Comparison of ENCODE assay signal across 35 cellular contexts in the genomic region with DNA sequence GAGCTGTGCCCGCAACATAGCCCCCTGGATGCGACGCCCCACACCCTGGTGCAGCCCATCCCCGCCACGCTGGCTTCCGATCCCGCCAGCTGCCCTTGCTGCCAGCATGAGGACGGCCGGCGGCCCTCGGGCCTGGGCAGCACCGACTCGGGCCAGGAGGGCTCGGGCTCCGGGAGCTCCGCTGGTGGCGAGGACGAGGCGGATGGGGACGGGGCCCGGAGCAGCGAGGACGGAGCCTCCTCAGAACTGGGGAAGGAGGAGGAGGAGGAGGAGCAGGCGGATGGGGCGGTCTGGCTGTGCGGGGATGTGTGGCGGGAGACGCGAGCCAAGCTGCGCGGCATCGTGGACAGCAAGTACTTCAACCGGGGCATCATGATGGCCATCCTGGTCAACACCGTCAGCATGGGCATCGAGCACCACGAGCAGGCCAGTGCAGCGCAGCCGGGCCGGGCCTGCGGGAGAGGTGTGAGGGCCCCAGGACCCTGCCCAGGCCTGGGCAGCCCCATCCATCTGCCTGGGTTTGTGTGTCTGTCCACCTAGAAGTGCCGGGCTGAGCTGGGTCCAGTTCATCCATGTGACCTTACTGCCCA.
DNase-seq lines count a peak whose midpoint lies in the region; ATAC-seq and TF ChIP-seq lines count a peak whose summit lies in the region.
"Had no signal": no experiment of that assay in that cellular context is flagged by ENCODE, and none has a peak within 500 bp of the region (broad histone marks: within the 10 kb centered on the region; RNA-seq: fewer than 3 reads in every experiment).

No MANE protein-coding gene starts in this region.

- H3K4me3 ChIP-seq in neuronal stem cell (ENCODE audit: low read length in 2 of 2) (no peak overlapping the region), trophoblast cell (ENCODE audit: low read depth, low read length) (peak overlapping the region; percentile 30)
- H3K4me3 ChIP-seq: A549; BLaER1; BLaER1 treated with 17β-estradiol and CSF1 and Interleukin-3, amounts not matched to agents 10 nM and 100 nM had no signal

- ATAC-seq in GM18861 (IDR thresholded peaks at IDR 0.05; ENCODE audit: unreplicated experiment) (no peak), GM21723 (IDR thresholded peaks at IDR 0.05; ENCODE audit: unreplicated experiment) (no peak)
- ATAC-seq: A549; CD8-positive, alpha-beta T cell had no signal

- CTCF ChIA-PET in activated CD4-positive, alpha-beta memory T cell treated with anti-CD3 and anti-CD28 coated beads, Interleukin-2, amount 10 ng/mL, durations not matched to agents 7 days and 5 days (lab: Charles Lee) = no interaction called here
- CTCF ChIA-PET in activated CD4-positive, alpha-beta memory T cell treated with anti-CD3 and anti-CD28 coated beads for 36 hours (lab: Charles Lee) = no interaction called here

- H2BK12ac ChIP-seq in neuronal stem cell (ENCODE audit: low read length) = peak overlapping the region; percentile 41
- no peak overlapping the region for H2BK12ac ChIP-seq in trophoblast cell (ENCODE audit: low read length)

- H2AK5ac ChIP-seq in neuronal stem cell (ENCODE audit: low read depth, low read length) (peak overlapping the region; percentile 81), trophoblast cell (ENCODE audit: low read length) (no peak overlapping the region)

- H3K79me1 ChIP-seq in neuronal stem cell (ENCODE audit: low read depth, low read length) (peaks cover 2% of the 10 kb centered on the region), trophoblast cell (ENCODE audit: low read length) (no peaks in the 10 kb centered on the region)

- DNase-seq in activated CD4-positive, alpha-beta memory T cell treated with anti-CD3 and anti-CD28 coated beads, Interleukin-2, amount 10 ng/mL, durations not matched to agents 7 days and 5 days = no peak
- no peak for DNase-seq in activated CD4-positive, alpha-beta memory T cell treated with anti-CD3 and anti-CD28 coated beads for 36 hours
- DNase-seq in nephron progenitor cell (no peak), neuronal stem cell (ENCODE audit: low spot score) (no peak), trophoblast cell (no peak), DMS53 treated with DMSO at 0.1 percent for 48 hours (lab: John Stamatoyannopoulos, UW; ENCODE audit: unreplicated experiment) (no peak)
- DNase-seq: 8988T; ACHN; AML-193; BE2C; C1 segment of cervical spinal cord; Caco-2; Calu3; CD4-positive, alpha-beta T cell; CD4-positive, CD25-positive, alpha-beta regulatory T cell; CD8-positive, alpha-beta memory T cell; CD8-positive, alpha-beta T cell; COR-L47; DMS 273 treated with DMSO at 0.1 percent for 48 hours; DMS153; DMS53; DMS79; DMS79 treated with DMSO at 0.1 percent for 48 hours; DND-41; EL had no signal

- H3K14ac ChIP-seq in neuronal stem cell (ENCODE audit: low read length) (peak overlapping the region; percentile 89), trophoblast cell (ENCODE audit: low read length) (no peak overlapping the region)

- no peaks in the 10 kb centered on the region for H3K9me3 Mint-ChIP-seq in activated CD4-positive, alpha-beta memory T cell treated with anti-CD3 and anti-CD28 coated beads, Interleukin-2, amount 10 ng/mL, durations not matched to agents 7 days and 5 days
- H3K9me3 Mint-ChIP-seq in activated CD4-positive, alpha-beta memory T cell treated with anti-CD3 and anti-CD28 coated beads for 36 hours = no peaks in the 10 kb centered on the region
- no peaks in the 10 kb centered on the region for H3K9me3 Mint-ChIP-seq in nephron progenitor cell
- H3K9me3 Mint-ChIP-seq: CD4-positive, alpha-beta T cell; CD4-positive, CD25-positive, alpha-beta regulatory T cell; CD8-positive, alpha-beta memory T cell; CD8-positive, alpha-beta T cell had no signal

- H3K27ac Mint-ChIP-seq in activated CD4-positive, alpha-beta memory T cell treated with anti-CD3 and anti-CD28 coated beads, Interleukin-2, amount 10 ng/mL, durations not matched to agents 7 days and 5 days = peak overlapping the region; percentile 31
- H3K27ac Mint-ChIP-seq in activated CD4-positive, alpha-beta memory T cell treated with anti-CD3 and anti-CD28 coated beads for 36 hours = no peak overlapping the region
- H3K27ac Mint-ChIP-seq in nephron progenitor cell = no peak overlapping the region
- H3K27ac Mint-ChIP-seq: B cell; CD14-positive monocyte; CD4-positive, alpha-beta T cell; CD4-positive, CD25-positive, alpha-beta regulatory T cell; CD8-positive, alpha-beta memory T cell; CD8-positive, alpha-beta T cell had no signal

- H3K4ac ChIP-seq in neuronal stem cell (ENCODE audit: low read length) (peak overlapping the region; percentile 53), trophoblast cell (ENCODE audit: low read depth, low read length) (no peak overlapping the region)

- H3K23ac ChIP-seq in neuronal stem cell (ENCODE audit: low read depth, low read length, poor library complexity) (peak overlapping the region; percentile 45), trophoblast cell (ENCODE audit: low read length) (no peak overlapping the region)

- H4K91ac ChIP-seq in neuronal stem cell (ENCODE audit: low read depth, low read length, poor library complexity) = peak overlapping the region; percentile 92
- no peak overlapping the region for H4K91ac ChIP-seq in trophoblast cell (ENCODE audit: low read depth, low read length)

- no peaks in the 10 kb centered on the region for H3K36me3 ChIP-seq in neuronal stem cell (replicated peaks in 1 of 2; ENCODE audit: control insufficient read depth in 2 of 2, insufficient read depth in 2 of 2, low read length in 2 of 2)
- H3K36me3 ChIP-seq in trophoblast cell (ENCODE audit: control insufficient read depth in 1 of 2, insufficient read depth in 2 of 2, low read length in 2 of 2) = no peaks in the 10 kb centered on the region
- H3K36me3 ChIP-seq: BE2C; BLaER1; BLaER1 treated with 17β-estradiol and CSF1 and Interleukin-3, amounts not matched to agents 10 nM and 100 nM had no signal

- H3K9ac ChIP-seq in neuronal stem cell (ENCODE audit: low read depth, low read length, poor library complexity) = peak overlapping the region; percentile 44
- H3K9ac ChIP-seq in trophoblast cell (ENCODE audit: low read length) = no peak overlapping the region
- H3K9ac ChIP-seq: BLaER1 had no signal

- intact Hi-C loops in activated CD4-positive, alpha-beta memory T cell treated with anti-CD3 and anti-CD28 coated beads for 36 hours (cut with micrococcal nuclease) = no loop called here

- no CpG with 5 or more reads among the region's 41 CpGs for WGBS in neuronal stem cell (ENCODE audit: extremely low coverage in 2 of 2, insufficient read length in 2 of 2, insufficient replicate concordance in 1 of 2), 2 donors
- WGBS in trophoblast cell (ENCODE audit: extremely low coverage, insufficient coverage, insufficient read length) = no CpG with 5 or more reads among the region's 41 CpGs

- H4K12ac ChIP-seq in trophoblast cell (ENCODE audit: low read depth, low read length) = no peak overlapping the region

- H3K4me2 ChIP-seq in neuronal stem cell (ENCODE audit: insufficient read depth, low read length, poor library complexity, severe bottlenecking) (no peak overlapping the region), trophoblast cell (ENCODE audit: low read length) (no peak overlapping the region)
- H3K4me2 ChIP-seq: A549 had no signal

- H2AFZ ChIP-seq in neuronal stem cell (ENCODE audit: low read length) (no peak overlapping the region), trophoblast cell (ENCODE audit: insufficient read depth, low read length, poor library complexity) (no peak overlapping the region)

- no peaks in the 10 kb centered on the region for H3K79me2 ChIP-seq in trophoblast cell (ENCODE audit: control insufficient read depth, insufficient read depth, low read length, poor library complexity)

- H3K4me1 Mint-ChIP-seq in activated CD4-positive, alpha-beta memory T cell treated with anti-CD3 and anti-CD28 coated beads, Interleukin-2, amount 10 ng/mL, durations not matched to agents 7 days and 5 days = no peaks in the 10 kb centered on the region
- H3K4me1 Mint-ChIP-seq in activated CD4-positive, alpha-beta memory T cell treated with anti-CD3 and anti-CD28 coated beads for 36 hours (ENCODE audit: low read depth) = no peaks in the 10 kb centered on the region
- H3K4me1 Mint-ChIP-seq in nephron progenitor cell = peaks cover 66% of the 10 kb centered on the region
- H3K4me1 Mint-ChIP-seq: B cell, CD14-positive monocyte had no signal

- H3K27ac ChIP-seq in neuronal stem cell (replicated peaks; ENCODE audit: low read length) = no peak overlapping the region
- no peak overlapping the region for H3K27ac ChIP-seq in trophoblast cell (ENCODE audit: low read depth, low read length)
- H3K27ac ChIP-seq: 22Rv1; A549; BLaER1 treated with 17β-estradiol and CSF1 and Interleukin-3, amounts not matched to agents 10 nM and 100 nM; C4-2B had no signal

- no peak overlapping the region for H3K4me3 Mint-ChIP-seq in activated CD4-positive, alpha-beta memory T cell treated with anti-CD3 and anti-CD28 coated beads, Interleukin-2, amount 10 ng/mL, durations not matched to agents 7 days and 5 days
- no peak overlapping the region for H3K4me3 Mint-ChIP-seq in activated CD4-positive, alpha-beta memory T cell treated with anti-CD3 and anti-CD28 coated beads for 36 hours
- H3K4me3 Mint-ChIP-seq in nephron progenitor cell = peak overlapping the region; percentile 7
- H3K4me3 Mint-ChIP-seq: B cell; CD14-positive monocyte; CD4-positive, alpha-beta T cell; CD8-positive, alpha-beta memory T cell; CD8-positive, alpha-beta T cell had no signal

- no peak overlapping the region for H4K8ac ChIP-seq in neuronal stem cell (ENCODE audit: low read depth, low read length)
- no peak overlapping the region for H4K8ac ChIP-seq in trophoblast cell (ENCODE audit: low read depth, low read length)

- H3K27me3 ChIP-seq in neuronal stem cell (ENCODE audit: control insufficient read depth in 3 of 3, insufficient read depth in 3 of 3, low read depth in 1 of 3, low read length in 3 of 3) (peaks cover 0 to 31% (median 0%) of the 10 kb centered on the region in 3 experiments), trophoblast cell (ENCODE audit: insufficient read depth, low read length) (no peaks in the 10 kb centered on the region)
- H3K27me3 ChIP-seq: BE2C; BLaER1; BLaER1 treated with 17β-estradiol and CSF1 and Interleukin-3, amounts not matched to agents 10 nM and 100 nM had no signal

- H2BK120ac ChIP-seq in neuronal stem cell (ENCODE audit: low read depth, low read length) = no peak overlapping the region
- no peak overlapping the region for H2BK120ac ChIP-seq in trophoblast cell (ENCODE audit: insufficient read depth, low read length, poor library complexity)

- H2BK5ac ChIP-seq in neuronal stem cell (ENCODE audit: low read length) = peak overlapping the region; percentile 82
- H2BK5ac ChIP-seq in trophoblast cell (ENCODE audit: low read depth, low read length, poor library complexity) = no peak overlapping the region

- POLR2A ChIA-PET in activated CD4-positive, alpha-beta memory T cell treated with anti-CD3 and anti-CD28 coated beads, Interleukin-2, amount 10 ng/mL, durations not matched to agents 7 days and 5 days (lab: Charles Lee) = no interaction called here
- POLR2A ChIA-PET in activated CD4-positive, alpha-beta memory T cell treated with anti-CD3 and anti-CD28 coated beads for 36 hours (lab: Charles Lee) = no interaction called here

- no peak for TF ChIP-seq CTCF in nephron progenitor cell (IDR thresholded peaks at IDR 0.05)

- H3K18ac ChIP-seq in neuronal stem cell (ENCODE audit: low read length) (peak overlapping the region; percentile 58), trophoblast cell (ENCODE audit: low read length) (no peak overlapping the region)

- peak overlapping the region; percentile 81 for H2BK15ac ChIP-seq in neuronal stem cell (ENCODE audit: low read length)

- no peaks in the 10 kb centered on the region for H3K36me3 Mint-ChIP-seq in activated CD4-positive, alpha-beta memory T cell treated with anti-CD3 and anti-CD28 coated beads, Interleukin-2, amount 10 ng/mL, durations not matched to agents 7 days and 5 days (ENCODE audit: low read depth)
- H3K36me3 Mint-ChIP-seq in activated CD4-positive, alpha-beta memory T cell treated with anti-CD3 and anti-CD28 coated beads for 36 hours = no peaks in the 10 kb centered on the region
- H3K36me3 Mint-ChIP-seq in nephron progenitor cell (ENCODE audit: low read depth) = no peaks in the 10 kb centered on the region
- H3K36me3 Mint-ChIP-seq: CD14-positive monocyte; CD4-positive, alpha-beta memory T cell; CD4-positive, CD25-positive, alpha-beta regulatory T cell; CD8-positive, alpha-beta memory T cell; CD8-positive, alpha-beta T cell had no signal

- no peaks in the 10 kb centered on the region for H3K27me3 Mint-ChIP-seq in activated CD4-positive, alpha-beta memory T cell treated with anti-CD3 and anti-CD28 coated beads, Interleukin-2, amount 10 ng/mL, durations not matched to agents 7 days and 5 days
- H3K27me3 Mint-ChIP-seq in activated CD4-positive, alpha-beta memory T cell treated with anti-CD3 and anti-CD28 coated beads for 36 hours = no peaks in the 10 kb centered on the region
- no peaks in the 10 kb centered on the region for H3K27me3 Mint-ChIP-seq in nephron progenitor cell (ENCODE audit: low read depth, poor library complexity)
- H3K27me3 Mint-ChIP-seq: B cell; CD4-positive, alpha-beta memory T cell; CD4-positive, alpha-beta T cell; CD8-positive, alpha-beta memory T cell had no signal

- H3K9me3 ChIP-seq in neuronal stem cell (replicated peaks in 1 of 2; ENCODE audit: control insufficient read depth in 2 of 2, insufficient read depth in 1 of 2, low read depth in 1 of 2, low read length in 2 of 2) (peaks cover 0 to 4% of the 10 kb centered on the region in 2 donors), trophoblast cell (ENCODE audit: insufficient read depth, low read depth, low read length) (peaks cover 1% of the 10 kb centered on the region)
- H3K9me3 ChIP-seq: A549; BE2C; BLaER1; BLaER1 treated with 17β-estradiol and CSF1 and Interleukin-3, amounts not matched to agents 10 nM and 100 nM; Caco-2 had no signal

- H3K4me1 ChIP-seq in neuronal stem cell (ENCODE audit: control insufficient read depth in 2 of 2, insufficient read depth in 1 of 2, low read depth in 1 of 2, low read length in 2 of 2) (peaks cover 0 to 8% of the 10 kb centered on the region in 2 donors), trophoblast cell (ENCODE audit: control insufficient read depth in 1 of 2, insufficient read depth in 2 of 2, low read length in 2 of 2) (no peaks in the 10 kb centered on the region)
- H3K4me1 ChIP-seq: A549, Caco-2 had no signal
